11 cellular contexts compared by ENCODE assay signal in genomic region chr7:55977831-55978230, GRCh38. TPM values are rescaled to one million over a fixed set of nuclear protein-coding genes. Genes with fewer than 3 reads are reported as not detected.
DNase-seq lines count a peak whose midpoint lies in the region; ATAC-seq, FAIRE-seq and TF ChIP-seq lines count a peak whose summit lies in the region.
"Had no signal": no experiment of that assay in that cellular context is flagged by ENCODE, and none has a peak within 500 bp of the region (broad histone marks: within the 10 kb centered on the region; RNA-seq: fewer than 3 reads in every experiment).

No MANE protein-coding gene starts in this region.

- peak; percentile 61 for DNase-seq in BJ (ENCODE audit: low read depth)
- DNase-seq in NCI-H1092 (lab: John Stamatoyannopoulos, UW), result peak; percentile 62
- peak; percentile 69 for DNase-seq in amniotic epithelial cell (ENCODE audit: low read depth)
- DNase-seq in mesothelial cell of epicardium (ENCODE audit: low spot score in 2 of 2, unreplicated experiment in 2 of 2), result no peak
- no peak for DNase-seq in kidney
- no peak for DNase-seq in SJCRH30
- DNase-seq in stimulated activated CD4-positive, alpha-beta T cell treated with anti-CD3 and anti-CD28 coated beads, Interleukin-4, amount 100 ng/mL, for 24 hours, result no peak
- DNase-seq: activated T-cell treated with anti-CD3 and anti-CD28 coated beads, Interleukin-2, amount 50 U/mL, for 48 hours; T1000 had no signal

- no peak for ATAC-seq in GM19035 (IDR thresholded peaks at IDR 0.05; ENCODE audit: unreplicated experiment)

- intact Hi-C loops in kidney (cut with DNase I), result no loop called here

- peaks cover 23% of the 10 kb centered on the region for H3K36me3 Mint-ChIP-seq in mesothelial cell of epicardium

- FAIRE-seq in kidney (lab: Jason Lieb, UNC), result no peak
- FAIRE-seq: H1 had no signal

- no peaks in the 10 kb centered on the region for H3K9me3 Mint-ChIP-seq in mesothelial cell of epicardium

- H3K27ac ChIP-seq in kidney (ENCODE audit: low read depth in 2 of 2, low read length in 2 of 2), result no peak overlapping the region
- no peak overlapping the region for H3K27ac ChIP-seq in SJCRH30

- H3K27ac Mint-ChIP-seq in mesothelial cell of epicardium, result peak overlapping the region; percentile 36

- POLR2A ChIA-PET in BJ (lab: Charles Lee), result no interaction called here

- no peak overlapping the region for H3K9ac ChIP-seq in kidney (ENCODE audit: low read length in 2 of 2)

- H3K4me3 ChIP-seq in BJ (ENCODE audit: low read depth, low read length) (no peak overlapping the region), kidney (ENCODE audit: low read length in 2 of 2) (no peak overlapping the region), SJCRH30 (no peak overlapping the region)

- H3K36me3 ChIP-seq in BJ (ENCODE audit: control insufficient read depth, insufficient read depth, low read length) (peaks cover 7% of the 10 kb centered on the region; the same call in 1 of the 2 replicates), kidney (ENCODE audit: control insufficient read depth in 1 of 2, insufficient read depth in 2 of 2, low read length in 2 of 2) (peaks cover 14 to 30% of the 10 kb centered on the region in 2 donors), SJCRH30 (peaks cover 45% of the 10 kb centered on the region)

- TF ChIP-seq CTCF in BJ (IDR thresholded peaks at IDR 0.05; ENCODE audit: insufficient read depth, low read depth, low read length) (no peak), mesothelial cell of epicardium (IDR thresholded peaks at IDR 0.05; ENCODE audit: unreplicated experiment) (no peak), kidney (IDR thresholded peaks at IDR 0.05; ENCODE audit: borderline replicate concordance, extremely low read depth, insufficient read depth) (no peak)

- H3K4me1 Mint-ChIP-seq in mesothelial cell of epicardium, result peaks cover 11% of the 10 kb centered on the region

- CTCF ChIA-PET in BJ (lab: Yijun Ruan, JAX), result interaction anchor here (1.1 to 2.5 kb wide), 4 partner anchors 10 to 86 kb away, joined by 3 to 9 read pairs (median 4); partner anchors contain the start of gene NIPSNAP2

- H3K27me3 ChIP-seq in BJ (ENCODE audit: control insufficient read depth, insufficient read depth, low read length) (no peaks in the 10 kb centered on the region), SJCRH30 (no peaks in the 10 kb centered on the region)

- H3K4me3 Mint-ChIP-seq in mesothelial cell of epicardium, result no peak overlapping the region

- H3K27me3 Mint-ChIP-seq in mesothelial cell of epicardium (ENCODE audit: low read depth), result no peaks in the 10 kb centered on the region

- H3K9me3 ChIP-seq in kidney (ENCODE audit: control insufficient read depth in 1 of 2, low read length in 2 of 2) (no peaks in the 10 kb centered on the region), SJCRH30 (replicated peaks) (no peaks in the 10 kb centered on the region)

- H3K4me1 ChIP-seq in kidney (ENCODE audit: control insufficient read depth in 1 of 2, insufficient read depth in 1 of 2, low read depth in 1 of 2, low read length in 2 of 2), result no peaks in the 10 kb centered on the region
- no peaks in the 10 kb centered on the region for H3K4me1 ChIP-seq in SJCRH30

RNA-seq across cellular contexts. Expression of gene NIPSNAP2, which starts 13.4 kb away (rescaled TPM):
- polyA plus RNA-seq in BJ (2011; rRNA removed) (31.1 and 53.6 TPM in 2 replicates), kidney (ENCODE audit: insufficient read depth, low read depth, low replicate concordance) (60.3 TPM)
- polyA minus RNA-seq in BJ (2011; rRNA and poly(A)+ RNA removed), result 13.0 and 13.1 TPM in 2 replicates
- total RNA-seq in mesothelial cell of epicardium (59.9 to 63.4 TPM (median 62.8 TPM) in 3 replicates), kidney (64.4 TPM)
- 59.1 and 63.7 TPM in 2 replicates for total RNA-seq in SJCRH30 (2014; rRNA removed; shearing (Covaris generic))

RNA-seq across cellular contexts. Expression of gene MRPS17, which starts 26.2 kb away (rescaled TPM):
- polyA plus RNA-seq in BJ (2011; rRNA removed), result 8.5 and 13.6 TPM in 2 replicates
- 3.4 TPM in 2 replicates for polyA minus RNA-seq in BJ (2011; rRNA and poly(A)+ RNA removed)
- 17.2 to 19.7 TPM (median 17.5 TPM) in 3 replicates for total RNA-seq in mesothelial cell of epicardium
- total RNA-seq in kidney, result 12.5 TPM
- polyA plus RNA-seq in kidney (ENCODE audit: insufficient read depth, low read depth, low replicate concordance), result 26.8 TPM
- 40.3 TPM in 2 replicates for total RNA-seq in SJCRH30 (2014; rRNA removed; shearing (Covaris generic))

Comparison
In these comparisons a context has a peak if more than half of its experiments do, and no peak if none do; other contexts are left out.
1. DNase-seq: peak in BJ (single experiment), NCI-H1092 (single experiment) and amniotic epithelial cell (single experiment); none in mesothelial cell of epicardium (0 of 2), kidney (single experiment), SJCRH30 (0 of 2) and stimulated activated CD4-positive, alpha-beta T cell treated with anti-CD3 and anti-CD28 coated beads, Interleukin-4, amount 100 ng/mL, for 24 hours (single experiment).